8 cellular contexts compared by ENCODE assay signal in genomic region chr19:57362419-57362818, GRCh38. TPM values are rescaled to one million over a fixed set of nuclear protein-coding genes. Genes with fewer than 3 reads are reported as not detected.
A peak's percentile ranks its signal among the peaks of the same experiment; 100 is the strongest.
DNase-seq lines count a peak whose midpoint lies in the region; ATAC-seq, FAIRE-seq and TF ChIP-seq lines count a peak whose summit lies in the region.

No MANE protein-coding gene starts in this region.

- TF ChIP-seq EP300 in A549 (IDR thresholded peaks at IDR 0.05): no peak

- FAIRE-seq in A549 (lab: Jason Lieb, UNC): no peak
- no peak for FAIRE-seq in RCC 7860 (lab: Jason Lieb, UNC)

- H3K36me3 ChIP-seq in KOPT-K1 (ENCODE audit: insufficient read depth, low read length): peaks cover 25% of the 10 kb centered on the region
- peaks cover 18% of the 10 kb centered on the region for H3K36me3 ChIP-seq in muscle layer of colon (ENCODE audit: insufficient read depth, low read length)

- peak overlapping the region; percentile 98 for H3K4me3 Mint-ChIP-seq in chondrocyte (ENCODE audit: unreplicated experiment)

- no peak for TF ChIP-seq RAD21 in A549 (conservative IDR thresholded peaks at IDR 0.05 in 1 of 2, IDR thresholded peaks at IDR 0.05 in 1 of 2)

- H3K9me3 ChIP-seq in A549 (peaks cover 95% of the 10 kb centered on the region), KOPT-K1 (ENCODE audit: insufficient read depth, low read length, poor library complexity, severe bottlenecking) (no peaks in the 10 kb centered on the region), muscle layer of colon (ENCODE audit: low read length) (peaks cover 14% of the 10 kb centered on the region)

- no peak for ATAC-seq in A549

- peaks cover 7% of the 10 kb centered on the region for H3K9me3 Mint-ChIP-seq in chondrocyte (ENCODE audit: low read depth)

- peaks cover 19% of the 10 kb centered on the region for H3K4me1 Mint-ChIP-seq in chondrocyte (ENCODE audit: low read depth)

- CTCF ChIA-PET in A549 (lab: Yijun Ruan, JAX): interaction anchor here (1.6 kb wide), 1 partner anchor 31 kb away, joined by 3 read pairs; no protein-coding TSS in a partner anchor

- 52% methylated on average over 2 of the region's 2 CpGs for WGBS in A549 (ENCODE audit: missing lambda C conversion rate)

- TF ChIP-seq POLR2A in A549 (IDR thresholded peaks at IDR 0.05; ENCODE audit: low read length): no peak

- H3K4me3 ChIP-seq in A549 (peak overlapping the region; percentile 66), muscle layer of colon (ENCODE audit: low read depth in 1 of 2, low read length in 2 of 2) (peak overlapping the region in 1 of 2 donors; percentile 75)

- no peak for TF ChIP-seq CTCF in A549 (IDR thresholded peaks at IDR 0.05)
- TF ChIP-seq CTCF in chondrocyte (IDR thresholded peaks at IDR 0.05): no peak

- H3K9ac ChIP-seq in muscle layer of colon (ENCODE audit: low read length): peak overlapping the region; percentile 77

- H3K4me1 ChIP-seq in A549 (no peaks in the 10 kb centered on the region), muscle layer of colon (ENCODE audit: insufficient read depth, low read length) (peaks cover 13% of the 10 kb centered on the region)

- DNase-seq in A549 (ENCODE audit: low read depth in 1 of 2, low spot score in 1 of 2) (no peak), chondrocyte (ENCODE audit: low spot score) (no peak), NCI-H2227 treated with DMSO at 0.1 percent for 48 hours (lab: John Stamatoyannopoulos, UW) (no peak), RCC 7860 (ENCODE audit: low spot score) (no peak)
- no peak for DNase-seq in stimulated activated CD4-positive, alpha-beta T cell treated with anti-CD3 and anti-CD28 coated beads, Interleukin-2, amount 100 ng/mL, for 48 hours
- no peak for DNase-seq in activated CD4-positive, CD25-positive, alpha-beta regulatory T cell (lab: John Stamatoyannopoulos, UW)

- H3K27ac Mint-ChIP-seq in chondrocyte (ENCODE audit: unreplicated experiment): peak overlapping the region; percentile 99

- H3K27ac ChIP-seq in A549 (no peak overlapping the region), KOPT-K1 (ENCODE audit: low read depth, low read length, poor library complexity, severe bottlenecking) (peak overlapping the region; percentile 68), muscle layer of colon (ENCODE audit: low read depth, low read length) (peak overlapping the region; percentile 62)

- H3K27me3 Mint-ChIP-seq in chondrocyte (ENCODE audit: low read depth): no peaks in the 10 kb centered on the region

- no peaks in the 10 kb centered on the region for H3K27me3 ChIP-seq in muscle layer of colon (ENCODE audit: control insufficient read depth in 1 of 2, insufficient read depth in 2 of 2, low read length in 2 of 2)

- H3K36me3 Mint-ChIP-seq in chondrocyte (ENCODE audit: low read depth): peaks cover 12% of the 10 kb centered on the region

- POLR2A ChIA-PET in A549 (lab: Yijun Ruan, JAX): interaction anchor here (0.6 to 2.5 kb wide), 3 partner anchors 12 to 122 kb away, joined by 3 to 12 read pairs (median 5); partner anchors contain the start of genes ZNF304, ZNF548 and ZNF805

- peak overlapping the region; percentile 64 for H3K4me2 ChIP-seq in A549

TF ChIP-seq in A549, 52 proteins besides CTCF, POLR2A, EP300 and RAD21:
- TF ChIP-seq RCOR1 (IDR thresholded peaks at IDR 0.05; ENCODE audit: low read depth, low read length): no peak
- no peak for TF ChIP-seq ZFP36 (IDR thresholded peaks at IDR 0.05; ENCODE audit: borderline replicate concordance, partially characterized antibody)
- TF ChIP-seq FOSB (CRISPR knock-in tag; IDR thresholded peaks at IDR 0.05): no peak
- TF ChIP-seq KDM1A (IDR thresholded peaks at IDR 0.05; ENCODE audit: low read depth): no peak
- TF ChIP-seq TFCP2L1 (CRISPR knock-in tag; IDR thresholded peaks at IDR 0.05): no peak
- no peak for TF ChIP-seq NFE2L2 (conservative IDR thresholded peaks at IDR 0.05; ENCODE audit: low read length)
- no peak for TF ChIP-seq HOXB13 (CRISPR knock-in tag; IDR thresholded peaks at IDR 0.05; ENCODE audit: low read depth)
- TF ChIP-seq HDAC2 (IDR thresholded peaks at IDR 0.05): no peak
- TF ChIP-seq NPAS2 (CRISPR knock-in tag; IDR thresholded peaks at IDR 0.05; ENCODE audit: borderline replicate concordance): no peak
- TF ChIP-seq BCL3 (IDR thresholded peaks at IDR 0.05): no peak
- no peak for TF ChIP-seq ZC3H11A (IDR thresholded peaks at IDR 0.05)
- TF ChIP-seq HES2 (IDR thresholded peaks at IDR 0.05): no peak

RNA-seq across cellular contexts. Expression of gene TRAPPC2B, which starts 0.9 kb away (rescaled TPM):
- polyA plus RNA-seq in A549 (2011; rRNA removed): 25.1 and 27.8 TPM in 2 replicates
- 12.2 and 12.4 TPM in 2 replicates for polyA plus RNA-seq in A549 (2012; cell fraction: cytosol; rRNA removed)
- 6.4 and 9.2 TPM in 2 replicates for polyA plus RNA-seq in A549 (2012; cell fraction: nucleus; rRNA removed)
- 12.2 to 15.7 TPM (median 14.5 TPM) in 3 replicates for polyA plus RNA-seq in A549 (2017; fragmentation: RNase III; extraction: RNeasy Plus Mini Kit Qiagen cat#74134 plus additional on column Dnase treatment)
- polyA minus RNA-seq in A549 (2011; rRNA and poly(A)+ RNA removed): 7.9 and 10.6 TPM in 2 replicates
- 9.9 to 12.1 TPM (median 10.7 TPM) in 3 replicates for total RNA-seq in chondrocyte

RNA-seq across cellular contexts. Expression of gene ZNF547, which starts 0.9 kb away (rescaled TPM):
- polyA plus RNA-seq in A549 (2011; rRNA removed): 2.9 TPM in 2 replicates
- polyA plus RNA-seq in A549 (2012; cell fraction: cytosol; rRNA removed): 0.36 and 0.52 TPM in 2 replicates
- 0.73 and 1.0 TPM in 2 replicates for polyA plus RNA-seq in A549 (2012; cell fraction: nucleus; rRNA removed)
- polyA plus RNA-seq in A549 (2017; fragmentation: RNase III; extraction: RNeasy Plus Mini Kit Qiagen cat#74134 plus additional on column Dnase treatment): 1.7 to 2.1 TPM (median 2.0 TPM) in 3 replicates
- polyA minus RNA-seq in A549 (2011; rRNA and poly(A)+ RNA removed): 3.4 and 10.5 TPM in 2 replicates
- 2.4 to 7.1 TPM (median 2.9 TPM) in 3 replicates for total RNA-seq in chondrocyte

RNA-seq across cellular contexts. Expression of gene ZNF304, which starts 11.3 kb away (rescaled TPM):
- polyA plus RNA-seq in A549 (2011; rRNA removed) (4.8 and 5.5 TPM in 2 replicates), A549 (2017; fragmentation: RNase III; extraction: RNeasy Plus Mini Kit Qiagen cat#74134 plus additional on column Dnase treatment) (2.1 to 2.3 TPM (median 2.3 TPM) in 3 replicates)
- 0.94 and 1.3 TPM in 2 replicates for polyA plus RNA-seq in A549 (2012; cell fraction: cytosol; rRNA removed)
- 0.91 and 1.3 TPM in 2 replicates for polyA plus RNA-seq in A549 (2012; cell fraction: nucleus; rRNA removed)
- 9.0 and 10.3 TPM in 2 replicates for polyA minus RNA-seq in A549 (2011; rRNA and poly(A)+ RNA removed)
- total RNA-seq in chondrocyte: 7.5 to 9.6 TPM (median 8.0 TPM) in 3 replicates

RNA-seq across cellular contexts. Expression of gene ZNF548, which starts 27.2 kb away (rescaled TPM):
- polyA plus RNA-seq in A549 (2011; rRNA removed) (9.6 and 11.3 TPM in 2 replicates), A549 (2017; fragmentation: RNase III; extraction: RNeasy Plus Mini Kit Qiagen cat#74134 plus additional on column Dnase treatment) (6.4 to 8.4 TPM (median 7.4 TPM) in 3 replicates)
- polyA plus RNA-seq in A549 (2012; cell fraction: cytosol; rRNA removed): 3.4 and 5.1 TPM in 2 replicates
- 4.7 and 11.0 TPM in 2 replicates for polyA plus RNA-seq in A549 (2012; cell fraction: nucleus; rRNA removed)
- 18.7 and 24.9 TPM in 2 replicates for polyA minus RNA-seq in A549 (2011; rRNA and poly(A)+ RNA removed)
- 15.1 to 22.2 TPM (median 15.6 TPM) in 3 replicates for total RNA-seq in chondrocyte

RNA-seq across cellular contexts. Expression of gene ZNF543, which starts 42.1 kb away (rescaled TPM):
- 3.9 and 4.4 TPM in 2 replicates for polyA plus RNA-seq in A549 (2011; rRNA removed)
- polyA plus RNA-seq in A549 (2012; cell fraction: cytosol; rRNA removed): 0.77 and 1.0 TPM in 2 replicates
- 0.47 and 1.0 TPM in 2 replicates for polyA plus RNA-seq in A549 (2012; cell fraction: nucleus; rRNA removed)
- polyA plus RNA-seq in A549 (2017; fragmentation: RNase III; extraction: RNeasy Plus Mini Kit Qiagen cat#74134 plus additional on column Dnase treatment): 1.4 to 1.5 TPM (median 1.4 TPM) in 3 replicates
- polyA minus RNA-seq in A549 (2011; rRNA and poly(A)+ RNA removed): 11.8 TPM in 2 replicates
- total RNA-seq in chondrocyte: 5.1 to 6.7 TPM (median 5.3 TPM) in 3 replicates

Comparison
In these comparisons a context has a peak if more than half of its experiments do, and no peak if none do; other contexts are left out.
1. H3K27ac ChIP-seq: peak in KOPT-K1 (single experiment) and muscle layer of colon (single experiment); none in A549 (0 of 2).